ENCODE assay signal across 7 cellular contexts in genomic region chr1:228486596-228487335, GRCh38. TPM values are rescaled to one million over a fixed set of nuclear protein-coding genes. Genes with fewer than 3 reads are reported as not detected.
DNase-seq lines count a peak whose midpoint lies in the region; ATAC-seq and TF ChIP-seq lines count a peak whose summit lies in the region.

No MANE protein-coding gene starts in this region.

- H3K9me3 ChIP-seq in gastrocnemius medialis, result no peaks in the 10 kb centered on the region

- peak overlapping the region; percentile 77 to 99 (median 96) for H3K4me3 ChIP-seq in gastrocnemius medialis

- TF ChIP-seq CTCF in gastrocnemius medialis (IDR thresholded peaks at IDR 0.05 in 4 of 5, conservative IDR thresholded peaks at IDR 0.05 in 1 of 5), result peak in 2 of 5 experiments; percentile 43 to 55

- peak; percentile 63 for ATAC-seq in GM18502 (IDR thresholded peaks at IDR 0.05; ENCODE audit: poor library complexity, unreplicated experiment)
- peak; percentile 52 for ATAC-seq in HG02870 (IDR thresholded peaks at IDR 0.05; ENCODE audit: unreplicated experiment)
- peak; percentile 66 to 71 for ATAC-seq in gastrocnemius medialis

- in situ Hi-C loops in gastrocnemius medialis (cut with MboI; ENCODE audit: low sequenced_read_pairs in 4 of 4), result no loop called here

- H3K36me3 ChIP-seq in gastrocnemius medialis, result peaks cover 0 to 12% of the 10 kb centered on the region in 2 donors

- H3K27ac ChIP-seq in gastrocnemius medialis, result peak overlapping the region; percentile 92 to 97 (median 96)

- DNase-seq in NCI-H1930 (lab: John Stamatoyannopoulos, UW) (peak; percentile 62 to 82), T1000 (lab: John Stamatoyannopoulos, UW) (peak; percentile 81), astrocyte of the hippocampus (ENCODE audit: low read depth, low spot score) (peak; percentile 93), iPS DF 19.7 (ENCODE audit: low read depth, low spot score) (peak; percentile 87), gastrocnemius medialis (peak; percentile 11 to 58)

- TF ChIP-seq POLR2A in gastrocnemius medialis (IDR thresholded peaks at IDR 0.05), result no peak

- intact Hi-C loops in gastrocnemius medialis (cut with DNase I; ENCODE audit: low total_unique reads), result loop anchor here (10.0 kb wide), 1 partner anchor 382 kb away; the partner anchor contains the start of genes C1orf35 and MRPL55

- no peaks in the 10 kb centered on the region for H3K27me3 ChIP-seq in gastrocnemius medialis

- peaks cover 38 to 39% of the 10 kb centered on the region in 2 donors for H3K4me1 ChIP-seq in gastrocnemius medialis

RNA-seq across cellular contexts. Expression of gene RNF187, which starts 0.4 kb away (rescaled TPM):
- total RNA-seq in gastrocnemius medialis, result 10 to 100 TPM; 33.5 to 99.8 (median 62.5) TPM

Comparison
In these comparisons a context has a peak if more than half of its experiments do, and no peak if none do; other contexts are left out.
1. Peak in every context shown above with its lines: DNase-seq, ATAC-seq, H3K4me3 ChIP-seq and H3K27ac ChIP-seq.
2. DNase-seq: peak in every context shown above with its lines; median percentile 93 in astrocyte of the hippocampus; 87 in iPS DF 19.7; 81 in T1000; 72 in NCI-H1930; 34 in gastrocnemius medialis.